In the genomic region with DNA sequence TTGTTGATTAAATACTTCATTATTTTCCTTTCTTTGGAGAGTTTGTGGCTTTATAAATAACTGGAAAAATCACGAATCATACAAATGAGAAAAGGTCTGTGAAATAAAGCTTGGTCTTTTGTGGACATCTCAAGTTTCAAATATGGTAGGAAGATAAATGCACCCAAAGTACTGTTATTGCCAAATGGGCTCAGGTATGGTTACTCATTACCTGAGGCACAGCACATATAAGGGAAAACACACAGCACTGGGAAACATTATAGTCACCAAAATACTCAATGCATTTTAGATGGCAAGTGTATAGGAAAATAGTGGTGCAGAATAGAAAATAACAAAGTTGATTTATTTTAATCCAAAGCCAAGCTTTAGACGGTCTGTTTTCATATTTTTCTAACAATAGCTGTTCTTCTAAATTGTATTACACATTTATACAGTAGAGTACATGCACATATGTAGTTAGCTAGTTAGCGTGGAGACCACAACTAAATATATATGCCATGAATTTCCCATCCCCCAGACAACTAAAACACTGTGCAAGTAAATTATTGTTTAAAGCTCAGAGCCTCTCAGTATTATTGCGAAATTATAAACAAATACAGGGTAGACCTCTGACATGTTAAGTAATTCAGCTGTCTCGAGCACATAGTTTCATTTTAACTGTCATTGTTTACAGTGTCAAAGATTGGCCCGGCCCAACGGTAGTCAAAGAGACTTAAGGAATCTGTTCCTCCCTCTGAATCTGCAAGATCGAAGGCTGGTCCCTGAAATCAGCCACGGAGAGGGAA, we compare ENCODE assay signal across 8 cellular contexts.
DNase-seq lines count a peak whose midpoint lies in the region; ATAC-seq, FAIRE-seq and TF ChIP-seq lines count a peak whose summit lies in the region.

No MANE protein-coding gene starts in this region.

- H3K4me1 ChIP-seq in ACC112 (ENCODE audit: control insufficient read depth, insufficient read depth, low read length, unreplicated experiment) (peaks cover 10% of the 10 kb centered on the region), kidney (ENCODE audit: control insufficient read depth in 1 of 2, insufficient read depth in 1 of 2, low read depth in 1 of 2, low read length in 2 of 2) (peaks cover 13 to 21% of the 10 kb centered on the region in 2 donors), thyroid gland (peaks cover 9% of the 10 kb centered on the region in 2 donors)

- H3K9ac ChIP-seq in kidney (ENCODE audit: low read length in 2 of 2) = peak overlapping the region; percentile 59 to 63

- H3K27ac ChIP-seq in ACC112 (ENCODE audit: low read depth, low read length) (peak overlapping the region; percentile 76), angular gyrus (ENCODE audit: low read depth, low read length) (peak overlapping the region; percentile 96), kidney (ENCODE audit: low read depth in 2 of 2, low read length in 2 of 2) (peak overlapping the region; percentile 72 to 91), thyroid gland (peak overlapping the region; percentile 41 to 73 (median 62))

- no peaks in the 10 kb centered on the region for H3K27me3 ChIP-seq in ACC112 (ENCODE audit: insufficient read depth, low read length)
- H3K27me3 ChIP-seq in thyroid gland = no peaks in the 10 kb centered on the region

- ATAC-seq in GM19023 (IDR thresholded peaks at IDR 0.05; ENCODE audit: unreplicated experiment) (peak; percentile 34), HG03342 (IDR thresholded peaks at IDR 0.05; ENCODE audit: unreplicated experiment) (peak; percentile 25)

- H3K36me3 ChIP-seq in ACC112 (ENCODE audit: insufficient read depth, low read length) (no peaks in the 10 kb centered on the region), kidney (ENCODE audit: control insufficient read depth in 1 of 2, insufficient read depth in 2 of 2, low read length in 2 of 2) (peaks cover 0 to 6% of the 10 kb centered on the region in 2 donors), thyroid gland (peaks cover 0 to 25% of the 10 kb centered on the region in 2 donors)

- WGBS in thyroid gland, 2 donors = 31 to 49% methylated on average over 9 of the region's 9 CpGs

- H3K9me3 ChIP-seq in kidney (ENCODE audit: control insufficient read depth in 1 of 2, low read length in 2 of 2) (no peaks in the 10 kb centered on the region), thyroid gland (no peaks in the 10 kb centered on the region)

- no peak for TF ChIP-seq CTCF in kidney (IDR thresholded peaks at IDR 0.05; ENCODE audit: borderline replicate concordance, extremely low read depth, insufficient read depth)
- TF ChIP-seq CTCF in thyroid gland (IDR thresholded peaks at IDR 0.05) = no peak

- FAIRE-seq in kidney (lab: Jason Lieb, UNC) = no peak

- no peak for TF ChIP-seq POLR2A in thyroid gland (IDR thresholded peaks at IDR 0.05)

- intact Hi-C loops in kidney (cut with DNase I) (no loop called here), thyroid gland (cut with DNase I) (no loop called here)

- DNase-seq in kidney = no peak
- no peak for DNase-seq in thyroid gland
- DNase-seq in NCI-H345 (lab: John Stamatoyannopoulos, UW) = no peak
- DNase-seq in Ammon's horn (ENCODE audit: low spot score) = no peak

- peak overlapping the region; percentile 86 for H3K4me3 ChIP-seq in ACC112 (ENCODE audit: low read depth, low read length)
- peak overlapping the region; percentile 79 to 83 for H3K4me3 ChIP-seq in kidney (ENCODE audit: low read length in 2 of 2)
- H3K4me3 ChIP-seq in thyroid gland (replicated peaks in 1 of 3) = peak overlapping the region in 1 of 3 donors; percentile 18

- peak overlapping the region; percentile 44 for H2AFZ ChIP-seq in ACC112 (ENCODE audit: low read length, unreplicated experiment)

- no peaks in the 10 kb centered on the region for H3K79me2 ChIP-seq in ACC112 (ENCODE audit: control insufficient read depth, insufficient read depth, low read length, unreplicated experiment)
